ENCODE assay signal across 30 cellular contexts in the genomic region with DNA sequence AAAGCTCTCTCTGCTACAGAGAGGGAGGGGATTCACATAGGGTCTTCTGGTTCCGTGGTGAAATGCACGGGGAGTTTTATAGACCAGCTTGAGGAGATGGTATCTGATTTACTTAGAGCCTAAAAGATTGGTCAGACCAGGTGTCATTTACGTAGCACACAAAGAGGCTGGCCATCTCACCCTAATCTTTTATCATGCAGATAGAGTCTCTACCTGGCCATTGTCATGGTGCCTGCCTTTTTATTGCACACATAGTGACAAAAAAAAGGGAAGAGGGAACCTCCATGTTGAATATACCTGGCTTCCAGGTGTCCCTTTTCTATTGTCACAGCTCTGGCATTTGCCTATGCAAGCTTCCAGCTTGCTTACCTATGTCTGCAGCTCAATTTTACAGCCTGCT.
"Had no signal": no experiment of that assay in that cellular context is flagged by ENCODE, and none has a peak within 500 bp of the region (broad histone marks: within the 10 kb centered on the region; RNA-seq: fewer than 3 reads in every experiment).

No MANE protein-coding gene starts in this region.

- H2AFZ ChIP-seq: hepatocyte had no signal

- H3K79me2 ChIP-seq: hepatocyte had no signal

- H3K27me3 ChIP-seq: brain microvascular endothelial cell, gastroesophageal sphincter, hepatocyte, right lobe of liver had no signal

- H3K27ac ChIP-seq: brain microvascular endothelial cell, gastroesophageal sphincter, hepatocyte, right lobe of liver, thoracic aorta, VCaP had no signal

- H3K4me2 ChIP-seq: hepatocyte had no signal

- DNase-seq: activated CD4-positive, alpha-beta T cell treated with anti-CD3 and anti-CD28 coated beads for 48 hours; activated CD4-positive, alpha-beta T cell treated with anti-CD3 and anti-CD28 coated beads, Interleukin-2, amount 50 U/mL, for 48 hours; activated CD8-positive, alpha-beta memory T cell treated with anti-CD3 and anti-CD28 coated beads for 24 hours; activated effector memory CD4-positive, alpha-beta T cell treated with anti-CD3 and anti-CD28 coated beads, Interleukin-2, amount 50 U/mL, for 16 hours; activated naive CD4-positive, alpha-beta T cell treated with anti-CD3 and anti-CD28 coated beads, Interleukin-2, amount 10 ng/mL, durations not matched to agents 7 days and 5 days; activated naive CD8-positive, alpha-beta T cell treated with anti-CD3 and anti-CD28 coated beads, Interleukin-2, amount 10 ng/mL, durations not matched to agents 7 days and 5 days; amniotic stem cell; brain microvascular endothelial cell; caudate nucleus; cortex of kidney; effector memory CD8-positive, alpha-beta T cell; left colon; naive thymus-derived CD8-positive, alpha-beta T cell; right lobe of liver; stimulated activated CD4-positive, alpha-beta T cell treated with anti-CD3 and anti-CD28 coated beads, Interleukin-2, amount 100 ng/mL, for 48 hours; stimulated activated naive CD8-positive, alpha-beta T cell treated with anti-CD3 and anti-CD28 coated beads, Interleukin-15, Interleukin-2, amounts not matched to agents 100 U/mL and 50 U/mL, for 24 hours; T-helper 9 cell; trophoblast cell had no signal

- H3K4me1 ChIP-seq: gastroesophageal sphincter, right lobe of liver had no signal

- FAIRE-seq: astrocyte, endothelial cell of umbilical vein, keratinocyte, TTC549, urothelium cell line had no signal

- H3K27ac Mint-ChIP-seq: activated naive CD4-positive, alpha-beta T cell treated with anti-CD3 and anti-CD28 coated beads, Interleukin-2, amount 10 ng/mL, durations not matched to agents 7 days and 5 days; activated naive CD8-positive, alpha-beta T cell treated with anti-CD3 and anti-CD28 coated beads, Interleukin-2, amount 10 ng/mL, durations not matched to agents 7 days and 5 days; activated T-helper 1 cell treated with anti-CD3 and anti-CD28 coated beads, Interleukin-12 subunit alpha, Interleukin-12 subunit beta, Interleukin-2, Interleukin-4 antibody, amounts not matched to agents 30 ng/mL and 10 ng/mL and 1 ng/mL, durations not matched to agents 14 hours and 24 hours and 36 hours; effector memory CD8-positive, alpha-beta T cell; naive thymus-derived CD8-positive, alpha-beta T cell; T-helper 1 cell treated with Interleukin-12 subunit alpha and Interleukin-12 subunit beta and Interleukin-4 antibody, amounts not matched to agents 30 μg/mL and 1 μg/mL, for 36 hours had no signal

- H3K4me1 Mint-ChIP-seq: activated naive CD4-positive, alpha-beta T cell treated with anti-CD3 and anti-CD28 coated beads, Interleukin-2, amount 10 ng/mL, durations not matched to agents 7 days and 5 days; activated naive CD8-positive, alpha-beta T cell treated with anti-CD3 and anti-CD28 coated beads, Interleukin-2, amount 10 ng/mL, durations not matched to agents 7 days and 5 days; naive thymus-derived CD8-positive, alpha-beta T cell had no signal

- H3K4me3 ChIP-seq: gastroesophageal sphincter, hepatocyte, right lobe of liver, thoracic aorta had no signal

- H3K4me3 Mint-ChIP-seq: activated naive CD4-positive, alpha-beta T cell treated with anti-CD3 and anti-CD28 coated beads, Interleukin-2, amount 10 ng/mL, durations not matched to agents 7 days and 5 days; activated naive CD8-positive, alpha-beta T cell treated with anti-CD3 and anti-CD28 coated beads, Interleukin-2, amount 10 ng/mL, durations not matched to agents 7 days and 5 days; activated T-helper 1 cell treated with anti-CD3 and anti-CD28 coated beads, Interleukin-12 subunit alpha, Interleukin-12 subunit beta, Interleukin-2, Interleukin-4 antibody, amounts not matched to agents 30 ng/mL and 10 ng/mL and 1 ng/mL, durations not matched to agents 14 hours and 24 hours and 36 hours; effector memory CD8-positive, alpha-beta T cell; naive thymus-derived CD8-positive, alpha-beta T cell; T-helper 1 cell treated with Interleukin-12 subunit alpha and Interleukin-12 subunit beta and Interleukin-4 antibody, amounts not matched to agents 30 μg/mL and 1 μg/mL, for 36 hours had no signal

- H3K27me3 Mint-ChIP-seq: activated naive CD4-positive, alpha-beta T cell treated with anti-CD3 and anti-CD28 coated beads, Interleukin-2, amount 10 ng/mL, durations not matched to agents 7 days and 5 days; activated naive CD8-positive, alpha-beta T cell treated with anti-CD3 and anti-CD28 coated beads, Interleukin-2, amount 10 ng/mL, durations not matched to agents 7 days and 5 days; effector memory CD8-positive, alpha-beta T cell had no signal

- H3K36me3 ChIP-seq: brain microvascular endothelial cell, gastroesophageal sphincter, right lobe of liver, thoracic aorta had no signal

- H3K9me3 Mint-ChIP-seq: activated naive CD4-positive, alpha-beta T cell treated with anti-CD3 and anti-CD28 coated beads, Interleukin-2, amount 10 ng/mL, durations not matched to agents 7 days and 5 days; activated naive CD8-positive, alpha-beta T cell treated with anti-CD3 and anti-CD28 coated beads, Interleukin-2, amount 10 ng/mL, durations not matched to agents 7 days and 5 days; activated T-helper 1 cell treated with anti-CD3 and anti-CD28 coated beads, Interleukin-12 subunit alpha, Interleukin-12 subunit beta, Interleukin-2, Interleukin-4 antibody, amounts not matched to agents 30 ng/mL and 10 ng/mL and 1 ng/mL, durations not matched to agents 14 hours and 24 hours and 36 hours; T-helper 1 cell treated with Interleukin-12 subunit alpha and Interleukin-12 subunit beta and Interleukin-4 antibody, amounts not matched to agents 30 μg/mL and 1 μg/mL, for 36 hours had no signal

- H3K36me3 Mint-ChIP-seq: activated naive CD4-positive, alpha-beta T cell treated with anti-CD3 and anti-CD28 coated beads, Interleukin-2, amount 10 ng/mL, durations not matched to agents 7 days and 5 days; activated naive CD8-positive, alpha-beta T cell treated with anti-CD3 and anti-CD28 coated beads, Interleukin-2, amount 10 ng/mL, durations not matched to agents 7 days and 5 days; naive thymus-derived CD8-positive, alpha-beta T cell had no signal

- H3K9me3 ChIP-seq: gastroesophageal sphincter, right lobe of liver, thoracic aorta had no signal

- ATAC-seq: activated CD4-positive, CD25-positive, alpha-beta regulatory T cell treated with anti-CD3 and anti-CD28 coated beads, Interleukin-2, amount 50 U/mL, for 24 hours; effector memory CD8-positive, alpha-beta T cell; gastroesophageal sphincter; left colon; naive thymus-derived CD8-positive, alpha-beta T cell; right lobe of liver; stimulated activated naive CD8-positive, alpha-beta T cell treated with anti-CD3 and anti-CD28 coated beads, Interleukin-15, Interleukin-2, amounts not matched to agents 100 U/mL and 50 U/mL, for 24 hours had no signal
